1 cellular context compared by ENCODE assay signal in genomic region chr11:102186836-102187235, GRCh38.
TF ChIP-seq lines count a peak whose summit lies in the region.

No MANE protein-coding gene starts in this region.

TF ChIP-seq in HepG2, 621 proteins besides CTCF, POLR2A, EP300 and RAD21 (continues in another document):
- TF ChIP-seq ZNF747 (CRISPR knock-in tag; IDR thresholded peaks at IDR 0.05; ENCODE audit: borderline replicate concordance): no peak
- TF ChIP-seq TBX2 (CRISPR knock-in tag; IDR thresholded peaks at IDR 0.05; ENCODE audit: borderline replicate concordance): peak; percentile 56; the same call in 1 of the 2 replicates
- TF ChIP-seq ZNF501 (CRISPR knock-in tag; IDR thresholded peaks at IDR 0.05): no peak
- no peak for TF ChIP-seq ZNF367 (CRISPR knock-in tag; IDR thresholded peaks at IDR 0.05; ENCODE audit: borderline replicate concordance)
- TF ChIP-seq FLYWCH1 (CRISPR knock-in tag; IDR thresholded peaks at IDR 0.05): no peak
- TF ChIP-seq ATF1 (CRISPR knock-in tag; IDR thresholded peaks at IDR 0.05): peak; percentile 39; the same call in 1 of the 2 replicates
- TF ChIP-seq GABPB1 (CRISPR knock-in tag; IDR thresholded peaks at IDR 0.05): no peak
- TF ChIP-seq ZBTB14 (CRISPR knock-in tag; IDR thresholded peaks at IDR 0.05): no peak
- peak; percentile 61 for TF ChIP-seq HOMEZ (CRISPR knock-in tag; IDR thresholded peaks at IDR 0.05; ENCODE audit: low read depth)
- TF ChIP-seq YY1 (IDR thresholded peaks at IDR 0.05; ENCODE audit: insufficient read depth, insufficient replicate concordance, low read depth, low read length): no peak
- TF ChIP-seq ETV5 (CRISPR knock-in tag; IDR thresholded peaks at IDR 0.05; ENCODE audit: borderline replicate concordance): peak; percentile 34; the same call in 1 of the 2 replicates
- TF ChIP-seq ZNF451 (CRISPR knock-in tag; IDR thresholded peaks at IDR 0.05): no peak
- no peak for TF ChIP-seq TRAFD1 (CRISPR knock-in tag; IDR thresholded peaks at IDR 0.05; ENCODE audit: borderline replicate concordance)
- peak; percentile 36; the same call in 1 of the 2 replicates for TF ChIP-seq ELF3 (CRISPR knock-in tag; IDR thresholded peaks at IDR 0.05)
- TF ChIP-seq ZNF609 (CRISPR knock-in tag; IDR thresholded peaks at IDR 0.05; ENCODE audit: borderline replicate concordance): peak; percentile 65; the same call in 1 of the 2 replicates
- TF ChIP-seq ZBTB49 (CRISPR knock-in tag; IDR thresholded peaks at IDR 0.05; ENCODE audit: borderline replicate concordance): no peak
- TF ChIP-seq TERF1 (CRISPR knock-in tag; IDR thresholded peaks at IDR 0.05): no peak
- TF ChIP-seq SNAPC2 (CRISPR knock-in tag; IDR thresholded peaks at IDR 0.05): no peak
- TF ChIP-seq KMT2B (CRISPR knock-in tag; IDR thresholded peaks at IDR 0.05): no peak; the same call in 1 of the 2 replicates
- no peak for TF ChIP-seq ZFP91 (CRISPR knock-in tag; IDR thresholded peaks at IDR 0.05; ENCODE audit: borderline replicate concordance)
- TF ChIP-seq ATF5 (CRISPR knock-in tag; IDR thresholded peaks at IDR 0.05; ENCODE audit: low read depth): no peak
- no peak; the same call in 1 of the 2 replicates for TF ChIP-seq SALL1 (CRISPR knock-in tag; IDR thresholded peaks at IDR 0.05)
- TF ChIP-seq NR1H2 (CRISPR knock-in tag; IDR thresholded peaks at IDR 0.05; ENCODE audit: borderline replicate concordance, low read depth): no peak
- TF ChIP-seq RFXANK (CRISPR knock-in tag; IDR thresholded peaks at IDR 0.05): no peak
- no peak for TF ChIP-seq ZNF530 (CRISPR knock-in tag; IDR thresholded peaks at IDR 0.05; ENCODE audit: low read depth)
- no peak for TF ChIP-seq HNRNPUL1 (IDR thresholded peaks at IDR 0.05; ENCODE audit: low read depth, low read length)
- peak; percentile 34; the same call in 1 of the 2 replicates for TF ChIP-seq ZBTB20 (CRISPR knock-in tag; IDR thresholded peaks at IDR 0.05; ENCODE audit: borderline replicate concordance, low read depth)
- 0 out of 2 replicates have a peak, but pooled peaks have one; percentile 48 for TF ChIP-seq ZGPAT (CRISPR knock-in tag; IDR thresholded peaks at IDR 0.05)
- no peak for TF ChIP-seq SETDB1 (CRISPR knock-in tag; IDR thresholded peaks at IDR 0.05; ENCODE audit: borderline replicate concordance)
- TF ChIP-seq GLI4 (CRISPR knock-in tag; IDR thresholded peaks at IDR 0.05; ENCODE audit: borderline replicate concordance): no peak
- no peak for TF ChIP-seq ZBTB21 (CRISPR knock-in tag; IDR thresholded peaks at IDR 0.05)
- no peak for TF ChIP-seq ZHX1 (CRISPR knock-in tag; IDR thresholded peaks at IDR 0.05; ENCODE audit: low read depth)
- TF ChIP-seq CBFB (CRISPR knock-in tag; IDR thresholded peaks at IDR 0.05): 0 out of 2 replicates have a peak, but pooled peaks have one; percentile 31
- no peak for TF ChIP-seq ZFY (CRISPR knock-in tag; IDR thresholded peaks at IDR 0.05)
- TF ChIP-seq SNAPC5 (CRISPR knock-in tag; IDR thresholded peaks at IDR 0.05; ENCODE audit: borderline replicate concordance): no peak
- no peak for TF ChIP-seq ZNF33A (CRISPR knock-in tag; IDR thresholded peaks at IDR 0.05; ENCODE audit: borderline replicate concordance)
- TF ChIP-seq NFRKB (IDR thresholded peaks at IDR 0.05): no peak
- no peak for TF ChIP-seq TOE1 (CRISPR knock-in tag; IDR thresholded peaks at IDR 0.05)
- TF ChIP-seq GATA4 (IDR thresholded peaks at IDR 0.05; ENCODE audit: borderline replicate concordance, low read depth): peak; percentile 53; the same call in 1 of the 2 replicates
- TF ChIP-seq PHF8 (CRISPR knock-in tag; IDR thresholded peaks at IDR 0.05): no peak
- TF ChIP-seq SCMH1 (CRISPR knock-in tag; IDR thresholded peaks at IDR 0.05; ENCODE audit: borderline replicate concordance): no peak
- TF ChIP-seq HDAC2 (CRISPR knock-in tag; IDR thresholded peaks at IDR 0.05): peak; percentile 64
